1 cellular context compared by ENCODE assay signal in the genomic region with DNA sequence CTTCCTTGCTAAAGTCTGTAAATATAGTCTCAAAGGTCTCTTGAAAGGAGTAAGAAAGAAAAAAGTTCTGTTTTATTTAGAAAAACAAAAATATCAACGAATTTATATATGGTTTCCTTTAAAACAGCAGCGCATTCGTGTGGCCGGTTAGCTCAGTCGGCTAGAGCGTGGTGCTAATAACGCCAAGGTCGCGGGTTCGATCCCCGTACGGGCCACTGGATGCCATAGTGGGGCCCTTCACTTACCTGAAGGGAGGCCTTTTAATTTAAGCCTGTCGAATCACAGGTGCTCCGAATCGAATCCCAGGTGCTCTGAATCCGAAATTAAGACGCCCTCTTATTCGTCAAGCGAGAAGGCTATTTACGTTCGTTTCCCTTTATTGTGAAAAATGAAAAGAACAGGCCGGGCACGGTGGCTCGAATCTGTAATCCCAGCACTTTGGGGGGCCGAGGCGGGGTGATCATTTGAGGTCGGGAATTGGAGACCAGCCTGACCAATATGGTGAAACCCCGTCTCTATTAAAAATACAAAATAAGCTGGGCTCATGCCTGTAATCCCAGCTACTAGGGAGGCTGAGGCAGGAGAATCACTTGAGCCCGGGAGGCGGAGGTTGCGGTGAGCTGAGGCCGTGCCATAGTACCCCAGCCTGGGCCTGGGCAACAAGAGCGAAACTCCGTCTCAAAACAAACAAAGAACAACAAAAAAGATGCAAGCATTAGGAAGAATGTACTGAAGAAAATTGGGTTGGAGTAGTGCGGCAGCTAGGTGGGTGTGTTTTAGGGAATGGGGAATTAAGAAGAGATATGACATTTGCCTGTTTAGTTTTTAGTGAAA.
TF ChIP-seq lines count a peak whose summit lies in the region.

No MANE protein-coding gene starts in this region.

TF ChIP-seq in HEK293, 187 proteins besides CTCF, POLR2A, EP300 and RAD21 (continued from another document):
- TF ChIP-seq ZNF501 (tag by site-specific recombination; IDR thresholded peaks at IDR 0.05) (peak; percentile 70; the same call in 1 of the 2 replicates), ZNF658 (tag by site-specific recombination; IDR thresholded peaks at IDR 0.05) (no peak), KLF1 (tag by site-specific recombination; IDR thresholded peaks at IDR 0.05) (no peak), ZNF777 (tag by site-specific recombination; IDR thresholded peaks at IDR 0.05; ENCODE audit: borderline replicate concordance) (no peak), ZNF561 (tag by site-specific recombination; IDR thresholded peaks at IDR 0.05; ENCODE audit: borderline replicate concordance) (peak; percentile 83), ZNF843 (tag by site-specific recombination; IDR thresholded peaks at IDR 0.05) (no peak), ZNF629 (tag by site-specific recombination; IDR thresholded peaks at IDR 0.05) (no peak; the same call in 1 of the 2 replicates), KLF7 (tag by site-specific recombination; IDR thresholded peaks at IDR 0.05; ENCODE audit: borderline replicate concordance) (no peak), ZNF792 (tag by site-specific recombination; IDR thresholded peaks at IDR 0.05) (no peak; the same call in 1 of the 2 replicates), TRIM28 (IDR thresholded peaks at IDR 0.05; ENCODE audit: borderline replicate concordance, low read length) (no peak), ZIC2 (tag by site-specific recombination; IDR thresholded peaks at IDR 0.05) (0 out of 2 replicates have a peak, but pooled peaks have one; percentile 11), ZBTB20 (tag by site-specific recombination; IDR thresholded peaks at IDR 0.05) (peak; percentile 78; the same call in 1 of the 2 replicates), ZNF654 (tag by site-specific recombination; IDR thresholded peaks at IDR 0.05; ENCODE audit: low read depth) (0 out of 2 replicates have a peak, but pooled peaks have one; percentile 12), PRDM1 (tag by site-specific recombination; IDR thresholded peaks at IDR 0.05) (peak; percentile 54; the same call in 1 of the 2 replicates)
- TF ChIP-seq, protein P1, sequence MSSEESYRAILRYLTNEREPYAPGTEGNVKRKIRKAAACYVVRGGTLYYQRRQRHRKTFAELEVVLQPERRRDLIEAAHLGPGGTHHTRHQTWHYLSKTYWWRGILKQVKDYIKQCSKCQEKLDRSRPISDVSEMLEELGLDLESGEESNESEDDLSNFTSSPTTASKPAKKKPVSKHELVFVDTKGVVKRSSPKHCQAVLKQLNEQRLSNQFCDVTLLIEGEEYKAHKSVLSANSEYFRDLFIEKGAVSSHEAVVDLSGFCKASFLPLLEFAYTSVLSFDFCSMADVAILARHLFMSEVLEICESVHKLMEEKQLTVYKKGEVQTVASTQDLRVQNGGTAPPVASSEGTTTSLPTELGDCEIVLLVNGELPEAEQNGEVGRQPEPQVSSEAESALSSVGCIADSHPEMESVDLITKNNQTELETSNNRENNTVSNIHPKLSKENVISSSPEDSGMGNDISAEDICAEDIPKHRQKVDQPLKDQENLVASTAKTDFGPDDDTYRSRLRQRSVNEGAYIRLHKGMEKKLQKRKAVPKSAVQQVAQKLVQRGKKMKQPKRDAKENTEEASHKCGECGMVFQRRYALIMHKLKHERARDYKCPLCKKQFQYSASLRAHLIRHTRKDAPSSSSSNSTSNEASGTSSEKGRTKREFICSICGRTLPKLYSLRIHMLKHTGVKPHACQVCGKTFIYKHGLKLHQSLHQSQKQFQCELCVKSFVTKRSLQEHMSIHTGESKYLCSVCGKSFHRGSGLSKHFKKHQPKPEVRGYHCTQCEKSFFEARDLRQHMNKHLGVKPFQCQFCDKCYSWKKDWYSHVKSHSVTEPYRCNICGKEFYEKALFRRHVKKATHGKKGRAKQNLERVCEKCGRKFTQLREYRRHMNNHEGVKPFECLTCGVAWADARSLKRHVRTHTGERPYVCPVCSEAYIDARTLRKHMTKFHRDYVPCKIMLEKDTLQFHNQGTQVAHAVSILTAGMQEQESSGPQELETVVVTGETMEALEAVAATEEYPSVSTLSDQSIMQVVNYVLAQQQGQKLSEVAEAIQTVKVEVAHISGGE (tag by site-specific recombination; conservative IDR thresholded peaks at IDR 0.05; ENCODE audit: low read depth), result no peak
- TF ChIP-seq, protein P2, sequence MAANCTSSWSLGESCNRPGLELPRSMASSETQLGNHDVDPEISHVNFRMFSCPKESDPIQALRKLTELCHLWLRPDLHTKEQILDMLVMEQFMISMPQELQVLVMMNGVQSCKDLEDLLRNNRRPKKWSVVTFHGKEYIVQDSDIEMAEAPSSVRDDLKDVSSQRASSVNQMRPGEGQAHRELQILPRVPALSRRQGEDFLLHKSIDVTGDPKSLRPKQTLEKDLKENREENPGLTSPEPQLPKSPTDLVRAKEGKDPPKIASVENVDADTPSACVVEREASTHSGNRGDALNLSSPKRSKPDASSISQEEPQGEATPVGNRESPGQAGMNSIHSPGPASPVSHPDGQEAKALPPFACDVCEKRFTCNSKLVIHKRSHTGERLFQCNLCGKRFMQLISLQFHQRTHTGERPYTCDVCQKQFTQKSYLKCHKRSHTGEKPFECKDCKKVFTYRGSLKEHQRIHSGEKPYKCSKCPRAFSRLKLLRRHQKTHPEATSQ (tag by site-specific recombination; IDR thresholded peaks at IDR 0.05), result 0 out of 2 replicates have a peak, but pooled peaks have one; percentile 23
- TF ChIP-seq, protein P3, sequence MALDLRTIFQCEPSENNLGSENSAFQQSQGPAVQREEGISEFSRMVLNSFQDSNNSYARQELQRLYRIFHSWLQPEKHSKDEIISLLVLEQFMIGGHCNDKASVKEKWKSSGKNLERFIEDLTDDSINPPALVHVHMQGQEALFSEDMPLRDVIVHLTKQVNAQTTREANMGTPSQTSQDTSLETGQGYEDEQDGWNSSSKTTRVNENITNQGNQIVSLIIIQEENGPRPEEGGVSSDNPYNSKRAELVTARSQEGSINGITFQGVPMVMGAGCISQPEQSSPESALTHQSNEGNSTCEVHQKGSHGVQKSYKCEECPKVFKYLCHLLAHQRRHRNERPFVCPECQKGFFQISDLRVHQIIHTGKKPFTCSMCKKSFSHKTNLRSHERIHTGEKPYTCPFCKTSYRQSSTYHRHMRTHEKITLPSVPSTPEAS (tag by site-specific recombination; IDR thresholded peaks at IDR 0.05), result peak; percentile 24; the same call in 1 of the 2 replicates
- TF ChIP-seq, protein P4, sequence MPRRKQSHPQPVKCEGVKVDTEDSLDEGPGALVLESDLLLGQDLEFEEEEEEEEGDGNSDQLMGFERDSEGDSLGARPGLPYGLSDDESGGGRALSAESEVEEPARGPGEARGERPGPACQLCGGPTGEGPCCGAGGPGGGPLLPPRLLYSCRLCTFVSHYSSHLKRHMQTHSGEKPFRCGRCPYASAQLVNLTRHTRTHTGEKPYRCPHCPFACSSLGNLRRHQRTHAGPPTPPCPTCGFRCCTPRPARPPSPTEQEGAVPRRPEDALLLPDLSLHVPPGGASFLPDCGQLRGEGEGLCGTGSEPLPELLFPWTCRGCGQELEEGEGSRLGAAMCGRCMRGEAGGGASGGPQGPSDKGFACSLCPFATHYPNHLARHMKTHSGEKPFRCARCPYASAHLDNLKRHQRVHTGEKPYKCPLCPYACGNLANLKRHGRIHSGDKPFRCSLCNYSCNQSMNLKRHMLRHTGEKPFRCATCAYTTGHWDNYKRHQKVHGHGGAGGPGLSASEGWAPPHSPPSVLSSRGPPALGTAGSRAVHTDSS (tag by site-specific recombination; IDR thresholded peaks at IDR 0.05), result no peak
- TF ChIP-seq, protein P5, sequence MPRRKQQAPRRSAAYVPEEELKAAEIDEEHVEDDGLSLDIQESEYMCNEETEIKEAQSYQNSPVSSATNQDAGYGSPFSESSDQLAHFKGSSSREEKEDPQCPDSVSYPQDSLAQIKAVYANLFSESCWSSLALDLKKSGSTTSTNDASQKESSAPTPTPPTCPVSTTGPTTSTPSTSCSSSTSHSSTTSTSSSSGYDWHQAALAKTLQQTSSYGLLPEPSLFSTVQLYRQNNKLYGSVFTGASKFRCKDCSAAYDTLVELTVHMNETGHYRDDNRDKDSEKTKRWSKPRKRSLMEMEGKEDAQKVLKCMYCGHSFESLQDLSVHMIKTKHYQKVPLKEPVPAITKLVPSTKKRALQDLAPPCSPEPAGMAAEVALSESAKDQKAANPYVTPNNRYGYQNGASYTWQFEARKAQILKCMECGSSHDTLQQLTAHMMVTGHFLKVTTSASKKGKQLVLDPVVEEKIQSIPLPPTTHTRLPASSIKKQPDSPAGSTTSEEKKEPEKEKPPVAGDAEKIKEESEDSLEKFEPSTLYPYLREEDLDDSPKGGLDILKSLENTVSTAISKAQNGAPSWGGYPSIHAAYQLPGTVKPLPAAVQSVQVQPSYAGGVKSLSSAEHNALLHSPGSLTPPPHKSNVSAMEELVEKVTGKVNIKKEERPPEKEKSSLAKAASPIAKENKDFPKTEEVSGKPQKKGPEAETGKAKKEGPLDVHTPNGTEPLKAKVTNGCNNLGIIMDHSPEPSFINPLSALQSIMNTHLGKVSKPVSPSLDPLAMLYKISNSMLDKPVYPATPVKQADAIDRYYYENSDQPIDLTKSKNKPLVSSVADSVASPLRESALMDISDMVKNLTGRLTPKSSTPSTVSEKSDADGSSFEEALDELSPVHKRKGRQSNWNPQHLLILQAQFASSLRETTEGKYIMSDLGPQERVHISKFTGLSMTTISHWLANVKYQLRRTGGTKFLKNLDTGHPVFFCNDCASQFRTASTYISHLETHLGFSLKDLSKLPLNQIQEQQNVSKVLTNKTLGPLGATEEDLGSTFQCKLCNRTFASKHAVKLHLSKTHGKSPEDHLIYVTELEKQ (tag by site-specific recombination; IDR thresholded peaks at IDR 0.05; ENCODE audit: borderline replicate concordance), result no peak
